ENCODE assay signal across 8 cellular contexts in the genomic region with DNA sequence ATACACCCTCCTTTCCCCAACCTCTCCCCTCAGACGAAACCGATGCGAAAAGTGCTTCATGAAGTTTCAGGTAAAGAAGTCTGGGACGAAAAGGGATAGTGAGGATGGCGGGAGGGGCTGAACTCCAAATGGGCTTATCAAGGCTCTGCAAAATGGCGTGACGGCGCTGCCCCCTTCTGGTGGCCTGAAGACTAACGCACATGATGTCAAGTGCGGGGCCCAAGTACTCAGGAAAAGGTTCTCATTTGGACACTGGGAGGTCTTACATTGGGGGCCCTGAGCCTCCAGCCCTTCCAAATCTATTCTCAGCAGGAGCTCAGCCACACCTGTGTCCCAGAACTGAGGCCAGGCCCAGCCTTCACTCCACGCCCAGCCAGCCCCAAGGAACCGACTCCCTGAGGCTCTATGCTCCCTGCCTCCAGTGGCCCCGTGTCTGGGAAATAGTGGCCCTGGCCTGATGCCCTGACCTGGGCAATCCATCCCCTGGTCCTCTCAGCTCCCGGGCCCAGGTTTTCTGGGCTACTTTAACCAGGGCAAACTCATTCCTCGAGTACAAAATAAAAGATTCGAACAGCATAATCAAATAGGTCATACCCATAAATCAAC.
DNase-seq lines count a peak whose midpoint lies in the region; TF ChIP-seq lines count a peak whose summit lies in the region.

No MANE protein-coding gene starts in this region.

- H3K4me3 ChIP-seq in trophoblast cell (ENCODE audit: low read depth, low read length): no peak overlapping the region

- H3K23ac ChIP-seq in H9 (ENCODE audit: insufficient read length, low read depth, low read length): no peak overlapping the region
- H3K23ac ChIP-seq in trophoblast cell (ENCODE audit: low read length): no peak overlapping the region

- no peak overlapping the region for H2BK15ac ChIP-seq in H9 (ENCODE audit: low read depth, low read length)

- H3K4ac ChIP-seq in H9 (ENCODE audit: low read depth, low read length): no peak overlapping the region
- H3K4ac ChIP-seq in trophoblast cell (ENCODE audit: low read depth, low read length): no peak overlapping the region

- no CpG with 5 or more reads among the region's 16 CpGs for WGBS in H9 (ENCODE audit: extremely low coverage, insufficient read length, low lambda C conversion rate)
- no CpG with 5 or more reads among the region's 16 CpGs for WGBS in trophoblast cell (ENCODE audit: extremely low coverage, insufficient coverage, insufficient read length)

- H3K56ac ChIP-seq in H9 (ENCODE audit: insufficient read length, low read depth, low read length): no peak overlapping the region

- H2BK5ac ChIP-seq in H9 (ENCODE audit: insufficient read length, low read length): no peak overlapping the region
- H2BK5ac ChIP-seq in trophoblast cell (ENCODE audit: low read depth, low read length, poor library complexity): no peak overlapping the region

- H2BK120ac ChIP-seq in H9 (ENCODE audit: low read depth, low read length, poor library complexity, severe bottlenecking): no peak overlapping the region
- no peak overlapping the region for H2BK120ac ChIP-seq in trophoblast cell (ENCODE audit: insufficient read depth, low read length, poor library complexity)

- H2BK12ac ChIP-seq in H9 (ENCODE audit: insufficient read length, low read depth, low read length) (no peak overlapping the region), trophoblast cell (ENCODE audit: low read length) (no peak overlapping the region)

- H3K9me3 ChIP-seq in H9 (ENCODE audit: control insufficient read depth, low read depth, low read length): no peaks in the 10 kb centered on the region
- peaks cover 2% of the 10 kb centered on the region for H3K9me3 ChIP-seq in trophoblast cell (ENCODE audit: insufficient read depth, low read depth, low read length)

- peak; percentile 80 for TF ChIP-seq CTCF in CD14-positive monocyte (IDR thresholded peaks at IDR 0.05)
- peak; percentile 93 for TF ChIP-seq CTCF in H9 (conservative IDR thresholded peaks at IDR 0.05)

- H2BK20ac ChIP-seq in H9 (ENCODE audit: low read depth, low read length, poor library complexity, severe bottlenecking): no peak overlapping the region

- no peaks in the 10 kb centered on the region for H3K79me2 ChIP-seq in H9 (ENCODE audit: insufficient read depth, low read length)
- H3K79me2 ChIP-seq in trophoblast cell (ENCODE audit: control insufficient read depth, insufficient read depth, low read length, poor library complexity): no peaks in the 10 kb centered on the region

- no peak overlapping the region for H3K4me3 Mint-ChIP-seq in CD14-positive monocyte
- H3K4me3 Mint-ChIP-seq in H9: no peak overlapping the region

- intact Hi-C loops in CD14-positive monocyte (cut with micrococcal nuclease): loop anchor here (2.0 kb wide), 1 partner anchor 189 kb away; no protein-coding TSS in a partner anchor

- H3K18ac ChIP-seq in H9 (ENCODE audit: insufficient read length, low read depth, low read length) (no peak overlapping the region), trophoblast cell (ENCODE audit: low read length) (no peak overlapping the region)

- H3K79me1 ChIP-seq in H9 (ENCODE audit: insufficient read depth, low read depth, low read length, poor library complexity, severe bottlenecking): no peaks in the 10 kb centered on the region
- no peaks in the 10 kb centered on the region for H3K79me1 ChIP-seq in trophoblast cell (ENCODE audit: low read length)

- H3K27me3 Mint-ChIP-seq in CD14-positive monocyte (ENCODE audit: low read depth in 3 of 3): peaks cover 5% of the 10 kb centered on the region in 3 donors
- H3K27me3 Mint-ChIP-seq in H9 (ENCODE audit: low read depth): peaks cover 16% of the 10 kb centered on the region

- no peak overlapping the region for H4K12ac ChIP-seq in trophoblast cell (ENCODE audit: low read depth, low read length)

- peak; percentile 55 for DNase-seq in CD14-positive monocyte (ENCODE audit: low spot score)
- peak; percentile 84 for DNase-seq in H9
- peak; percentile 51 for DNase-seq in RPMI7951 (ENCODE audit: low read depth)
- peak; percentile 47 to 60 for DNase-seq in erythroblast (lab: John Stamatoyannopoulos, UW)
- peak; percentile 53 to 76 for DNase-seq in trophoblast cell
- DNase-seq in NCI-H128 (lab: John Stamatoyannopoulos, UW; ENCODE audit: unreplicated experiment): no peak
- DNase-seq in activated CD4-positive, CD25-positive, alpha-beta regulatory T cell (lab: John Stamatoyannopoulos, UW): no peak
- DNase-seq in GM19240 (ENCODE audit: insufficient read length, low spot score): no peak

- H4K8ac ChIP-seq in H9 (replicated peaks; ENCODE audit: insufficient read length, low read depth, low read length): no peak overlapping the region
- H4K8ac ChIP-seq in trophoblast cell (ENCODE audit: low read depth, low read length): no peak overlapping the region

- no peak overlapping the region for H3K27ac Mint-ChIP-seq in CD14-positive monocyte
- peak overlapping the region in 1 of 3 experiments; percentile 77; a peak in 1 of 7 replicates for H3K27ac Mint-ChIP-seq in H9

- H2AK5ac ChIP-seq in H9 (ENCODE audit: insufficient read length, low read length): no peak overlapping the region
- no peak overlapping the region for H2AK5ac ChIP-seq in trophoblast cell (ENCODE audit: low read length)

- H2AFZ ChIP-seq in H9 (ENCODE audit: low read length): no peak overlapping the region
- H2AFZ ChIP-seq in trophoblast cell (ENCODE audit: insufficient read depth, low read length, poor library complexity): no peak overlapping the region

- no peaks in the 10 kb centered on the region for H3K23me2 ChIP-seq in H9 (ENCODE audit: insufficient read length, low read depth, low read length, poor library complexity, severe bottlenecking)

- no peaks in the 10 kb centered on the region for H3K4me1 ChIP-seq in H9 (ENCODE audit: insufficient read depth, low read length)
- H3K4me1 ChIP-seq in trophoblast cell (ENCODE audit: control insufficient read depth in 1 of 2, insufficient read depth in 2 of 2, low read length in 2 of 2): no peaks in the 10 kb centered on the region

- H3K14ac ChIP-seq in H9 (ENCODE audit: insufficient read depth, low read length) (no peak overlapping the region), trophoblast cell (ENCODE audit: low read length) (no peak overlapping the region)

- no peak overlapping the region for H3T11ph ChIP-seq in H9 (ENCODE audit: low read length)

- no peak for TF ChIP-seq POLR2A in erythroblast (IDR thresholded peaks at IDR 0.05; ENCODE audit: low read length)

- no peak overlapping the region for H4K5ac ChIP-seq in H9 (ENCODE audit: insufficient read length, low read depth, low read length)

- H3K4me2 ChIP-seq in H9 (ENCODE audit: insufficient read depth, insufficient read length, low read length) (no peak overlapping the region), trophoblast cell (ENCODE audit: low read length) (no peak overlapping the region)

- H4K20me1 ChIP-seq in H9 (ENCODE audit: control insufficient read depth, insufficient read depth, insufficient read length): no peaks in the 10 kb centered on the region

- no peaks in the 10 kb centered on the region for H3K9me3 Mint-ChIP-seq in CD14-positive monocyte
- H3K9me3 Mint-ChIP-seq in H9: no peaks in the 10 kb centered on the region

- H3K36me3 ChIP-seq in trophoblast cell (ENCODE audit: control insufficient read depth in 1 of 2, insufficient read depth in 2 of 2, low read length in 2 of 2): no peaks in the 10 kb centered on the region

- H3K27me3 ChIP-seq in H9 (ENCODE audit: insufficient read depth, low read length) (no peaks in the 10 kb centered on the region), trophoblast cell (ENCODE audit: insufficient read depth, low read length) (no peaks in the 10 kb centered on the region)

- no peak overlapping the region for H4K91ac ChIP-seq in H9 (ENCODE audit: insufficient read length, low read depth, low read length)
- H4K91ac ChIP-seq in trophoblast cell (ENCODE audit: low read depth, low read length): no peak overlapping the region

- H3K27ac ChIP-seq in H9 (ENCODE audit: insufficient read length, low read depth, low read length): no peak overlapping the region
- H3K27ac ChIP-seq in trophoblast cell (ENCODE audit: low read depth, low read length): no peak overlapping the region

- H3K4me1 Mint-ChIP-seq in CD14-positive monocyte (peaks cover 3% of the 10 kb centered on the region), H9 (peaks cover 15 to 20% of the 10 kb centered on the region in 2 experiments)

- H3K9ac ChIP-seq in H9 (ENCODE audit: extremely low read depth, insufficient read length, low read length) (no peak overlapping the region), trophoblast cell (ENCODE audit: low read length) (no peak overlapping the region)

- no peaks in the 10 kb centered on the region for H3K36me3 Mint-ChIP-seq in CD14-positive monocyte
- H3K36me3 Mint-ChIP-seq in H9 (ENCODE audit: insufficient read depth in 1 of 3, low read depth in 3 of 3): no peaks in the 10 kb centered on the region

Comparison
In these comparisons a context has a peak if more than half of its experiments do, and no peak if none do; other contexts are left out.
1. DNase-seq: peak in CD14-positive monocyte (single experiment), H9 (single experiment), RPMI7951 (single experiment), erythroblast (2 of 2) and trophoblast cell (2 of 2); none in NCI-H128 (single experiment), activated CD4-positive, CD25-positive, alpha-beta regulatory T cell (0 of 4) and GM19240 (single experiment).